In the genomic region with DNA sequence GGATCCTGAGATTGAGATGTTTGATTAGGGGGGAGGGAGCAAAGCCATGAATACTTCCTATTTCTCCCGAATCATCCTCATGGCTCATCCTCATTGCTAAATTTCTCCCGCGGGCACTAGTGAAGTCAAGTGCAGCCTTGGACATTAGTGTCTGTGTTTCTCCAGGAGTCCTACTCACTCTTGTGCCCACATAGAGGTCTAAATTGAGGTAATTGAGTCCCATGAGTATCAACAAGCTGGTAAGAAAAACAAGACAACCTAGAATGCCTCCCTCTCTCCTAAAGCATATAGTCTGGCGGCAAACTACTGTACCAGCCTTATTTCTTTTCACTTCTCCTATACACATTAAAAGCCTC, we compare ENCODE assay signal across 7 cellular contexts. TPM values are rescaled to one million over a fixed set of nuclear protein-coding genes. Genes with fewer than 3 reads are reported as not detected.
A peak's percentile ranks its signal among the peaks of the same experiment; 100 is the strongest.
DNase-seq lines count a peak whose midpoint lies in the region; ATAC-seq and TF ChIP-seq lines count a peak whose summit lies in the region.

No MANE protein-coding gene starts in this region.

- H3K27ac Mint-ChIP-seq in activated naive CD8-positive, alpha-beta T cell treated with anti-CD3 and anti-CD28 coated beads, Interleukin-2, amount 10 ng/mL, durations not matched to agents 7 days and 5 days = peak overlapping the region; percentile 98

- TF ChIP-seq POLR2A in vagina (IDR thresholded peaks at IDR 0.05) = no peak

- H3K9me3 Mint-ChIP-seq in activated naive CD8-positive, alpha-beta T cell treated with anti-CD3 and anti-CD28 coated beads, Interleukin-2, amount 10 ng/mL, durations not matched to agents 7 days and 5 days = no peaks in the 10 kb centered on the region

- intact Hi-C loops in lower lobe of right lung (cut with DNase I) = no loop called here
- intact Hi-C loops in vagina (cut with DNase I) = no loop called here

- H3K4me3 ChIP-seq in lower lobe of right lung = peak overlapping the region; percentile 60
- peak overlapping the region; percentile 60 to 72 for H3K4me3 ChIP-seq in vagina

- peak overlapping the region; percentile 99 for H3K4me3 Mint-ChIP-seq in activated naive CD8-positive, alpha-beta T cell treated with anti-CD3 and anti-CD28 coated beads, Interleukin-2, amount 10 ng/mL, durations not matched to agents 7 days and 5 days

- no peak for TF ChIP-seq CTCF in lower lobe of right lung (IDR thresholded peaks at IDR 0.05)
- no peak for TF ChIP-seq CTCF in vagina (IDR thresholded peaks at IDR 0.05)
- TF ChIP-seq CTCF in GM13976 (IDR thresholded peaks at IDR 0.05; ENCODE audit: borderline replicate concordance, control extremely low read depth, extremely low read depth, insufficient read depth, missing control alignments) = no peak

- POLR2A ChIA-PET in activated naive CD8-positive, alpha-beta T cell treated with anti-CD3 and anti-CD28 coated beads, Interleukin-2, amount 10 ng/mL, durations not matched to agents 7 days and 5 days (lab: Charles Lee) = no interaction called here

- H3K27ac ChIP-seq in lower lobe of right lung = peak overlapping the region; percentile 84
- peak overlapping the region; percentile 77 for H3K27ac ChIP-seq in vagina

- H3K4me1 Mint-ChIP-seq in activated naive CD8-positive, alpha-beta T cell treated with anti-CD3 and anti-CD28 coated beads, Interleukin-2, amount 10 ng/mL, durations not matched to agents 7 days and 5 days = peaks cover 28% of the 10 kb centered on the region

- H3K36me3 Mint-ChIP-seq in activated naive CD8-positive, alpha-beta T cell treated with anti-CD3 and anti-CD28 coated beads, Interleukin-2, amount 10 ng/mL, durations not matched to agents 7 days and 5 days = peaks cover 14% of the 10 kb centered on the region

- no peak for DNase-seq in activated naive CD8-positive, alpha-beta T cell treated with anti-CD3 and anti-CD28 coated beads, Interleukin-2, amount 10 ng/mL, durations not matched to agents 7 days and 5 days
- DNase-seq in lower lobe of right lung = no peak
- no peak for DNase-seq in vagina (ENCODE audit: extremely low spot score in 2 of 2)
- no peak for DNase-seq in GM13976 (ENCODE audit: low spot score)

- H3K4me1 ChIP-seq in lower lobe of right lung = peaks cover 45% of the 10 kb centered on the region
- peaks cover 36% of the 10 kb centered on the region for H3K4me1 ChIP-seq in vagina

- peak; percentile 5 for ATAC-seq in GM19035 (IDR thresholded peaks at IDR 0.05; ENCODE audit: unreplicated experiment)
- ATAC-seq in HG03095 (IDR thresholded peaks at IDR 0.05; ENCODE audit: unreplicated experiment) = peak; percentile 1
- no peak for ATAC-seq in activated naive CD8-positive, alpha-beta T cell treated with anti-CD3 and anti-CD28 coated beads, Interleukin-2, amount 10 ng/mL, durations not matched to agents 7 days and 5 days (ENCODE audit: low read depth)
- peak in 1 of 2 donors; percentile 2 for ATAC-seq in lower lobe of right lung
- no peak for ATAC-seq in activated CD4-positive, CD25-positive, alpha-beta regulatory T cell treated with anti-CD3 and anti-CD28 coated beads, Interleukin-2, amount 50 U/mL, for 24 hours

- no peaks in the 10 kb centered on the region for H3K27me3 ChIP-seq in lower lobe of right lung (ENCODE audit: low read depth)
- no peaks in the 10 kb centered on the region for H3K27me3 ChIP-seq in vagina

- in situ Hi-C loops in GM13976 (cut with MboI; ENCODE audit: low sequenced_read_pairs, unreplicated experiment) = no loop called here

- no peaks in the 10 kb centered on the region for H3K27me3 Mint-ChIP-seq in activated naive CD8-positive, alpha-beta T cell treated with anti-CD3 and anti-CD28 coated beads, Interleukin-2, amount 10 ng/mL, durations not matched to agents 7 days and 5 days

- peaks cover 7% of the 10 kb centered on the region for H3K36me3 ChIP-seq in lower lobe of right lung
- H3K36me3 ChIP-seq in vagina = peaks cover 0 to 2% of the 10 kb centered on the region in 2 donors

- no peaks in the 10 kb centered on the region for H3K9me3 ChIP-seq in lower lobe of right lung
- H3K9me3 ChIP-seq in vagina = no peaks in the 10 kb centered on the region

RNA-seq across cellular contexts. Expression of a gene that starts 0.4 kb away (rescaled TPM):
- 10 to 100 TPM; 14.4 to 14.5 TPM for total RNA-seq in activated naive CD8-positive, alpha-beta T cell treated with anti-CD3 and anti-CD28 coated beads, Interleukin-2, amount 10 ng/mL, durations not matched to agents 7 days and 5 days
- total RNA-seq in lower lobe of right lung = 4.3 TPM
- 1.7 TPM for total RNA-seq in vagina

RNA-seq across cellular contexts. Expression of a gene that starts 0.5 kb away (rescaled TPM):
- total RNA-seq in activated naive CD8-positive, alpha-beta T cell treated with anti-CD3 and anti-CD28 coated beads, Interleukin-2, amount 10 ng/mL, durations not matched to agents 7 days and 5 days = 10 to 100 TPM; 13.2 to 14.6 TPM
- 21.9 TPM for total RNA-seq in lower lobe of right lung
- 11.0 TPM for total RNA-seq in vagina

RNA-seq across cellular contexts. Expression of a gene that starts 36.1 kb away (rescaled TPM):
- not detected for total RNA-seq in activated naive CD8-positive, alpha-beta T cell treated with anti-CD3 and anti-CD28 coated beads, Interleukin-2, amount 10 ng/mL, durations not matched to agents 7 days and 5 days
- total RNA-seq in lower lobe of right lung (not detected), vagina (not detected)

Comparison
In these comparisons a context has a peak if more than half of its experiments do, and no peak if none do; other contexts are left out.
1. ATAC-seq: peak in GM19035 (single experiment) and HG03095 (single experiment); none in activated naive CD8-positive, alpha-beta T cell treated with anti-CD3 and anti-CD28 coated beads, Interleukin-2, amount 10 ng/mL, durations not matched to agents 7 days and 5 days (single experiment) and activated CD4-positive, CD25-positive, alpha-beta regulatory T cell treated with anti-CD3 and anti-CD28 coated beads, Interleukin-2, amount 50 U/mL, for 24 hours (0 of 2).